In the genomic region with DNA sequence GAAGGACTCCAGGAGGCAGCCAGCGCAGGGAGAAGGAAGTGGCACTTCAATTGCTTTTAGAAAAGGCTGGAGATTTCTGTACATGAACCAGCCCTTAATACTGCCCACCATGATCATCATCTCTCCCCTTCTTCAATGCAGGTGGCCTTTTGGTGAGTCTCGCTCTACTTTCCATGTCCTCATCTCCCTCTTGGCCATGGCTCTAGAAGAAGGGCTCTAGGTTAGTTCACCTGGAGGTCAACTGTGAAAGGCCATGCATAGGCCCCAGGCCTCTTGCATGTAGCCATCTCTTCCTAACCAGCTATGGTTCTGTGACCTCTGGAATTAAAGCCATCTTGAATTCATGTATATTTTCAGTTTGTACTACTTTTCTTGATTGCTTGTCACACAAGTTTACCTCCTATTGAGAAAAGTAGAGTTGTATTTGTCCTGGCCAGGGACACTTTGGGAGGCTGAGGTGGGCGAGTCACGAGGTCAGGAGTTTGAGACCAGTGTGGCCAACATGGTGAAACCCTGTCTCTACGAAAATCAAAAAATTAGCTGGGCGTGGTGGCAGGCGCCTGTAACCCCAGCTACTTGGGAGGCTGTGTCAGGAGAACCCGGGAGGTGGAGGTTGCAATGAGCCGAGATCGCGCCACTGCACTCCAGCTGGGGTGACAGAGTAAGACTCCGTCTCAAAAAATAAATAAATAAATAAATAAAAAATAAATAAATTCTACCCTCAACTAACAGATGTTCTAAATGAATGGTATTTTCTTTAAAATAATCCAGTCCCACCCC, we compare ENCODE assay signal across 16 cellular contexts. TPM values are rescaled to one million over a fixed set of nuclear protein-coding genes. Genes with fewer than 3 reads are reported as not detected.
A peak's percentile ranks its signal among the peaks of the same experiment; 100 is the strongest.
DNase-seq lines count a peak whose midpoint lies in the region; ATAC-seq and TF ChIP-seq lines count a peak whose summit lies in the region.
"Had no signal": no experiment of that assay in that cellular context is flagged by ENCODE, and none has a peak within 500 bp of the region (broad histone marks: within the 10 kb centered on the region; RNA-seq: fewer than 3 reads in every experiment).

No MANE protein-coding gene starts in this region.

- no peak for TF ChIP-seq POLR2A in esophagus muscularis mucosa (IDR thresholded peaks at IDR 0.05; ENCODE audit: low read depth)

- peak overlapping the region; percentile 47 for H3K27ac Mint-ChIP-seq in T-helper 1 cell treated with Interleukin-12 subunit alpha and Interleukin-12 subunit beta and Interleukin-4 antibody, amounts not matched to agents 30 μg/mL and 1 μg/mL, for 36 hours

- peaks cover 74% of the 10 kb centered on the region for H4K20me1 ChIP-seq in smooth muscle cell (ENCODE audit: low read depth)

- no peak for DNase-seq in T-helper 1 cell
- peak; percentile 42 for DNase-seq in esophagus muscularis mucosa (ENCODE audit: extremely low spot score)
- DNase-seq in smooth muscle cell (lab: John Stamatoyannopoulos, UW; ENCODE audit: unreplicated experiment): no peak
- DNase-seq in GM10266 (ENCODE audit: extremely low spot score): no peak
- no peak for DNase-seq in activated CD8-positive, alpha-beta memory T cell treated with anti-CD3 and anti-CD28 coated beads for 24 hours
- DNase-seq: activated CD8-positive, alpha-beta memory T cell treated with anti-CD3 and anti-CD28 coated beads, Interleukin-2, amount 10 ng/mL, durations not matched to agents 7 days and 5 days; CD4-positive, CD25-positive, alpha-beta regulatory T cell; MM.1S; NCI-H2029 treated with DMSO at 0.1 percent for 48 hours; NCI-H526 treated with DMSO at 0.1 percent for 48 hours; stimulated activated CD4-positive, alpha-beta T cell treated with anti-CD3 and anti-CD28 coated beads, Interleukin-4, amount 100 ng/mL, for 24 hours had no signal

- H3K9me3 ChIP-seq in HEK293 (ENCODE audit: control insufficient read depth, insufficient read depth, low read depth, low read length): no peaks in the 10 kb centered on the region
- no peaks in the 10 kb centered on the region for H3K9me3 ChIP-seq in esophagus muscularis mucosa
- no peaks in the 10 kb centered on the region for H3K9me3 ChIP-seq in smooth muscle cell (replicated peaks; ENCODE audit: low read depth)

- TF ChIP-seq CTCF in HEK293 (tag by site-specific recombination; IDR thresholded peaks at IDR 0.05) (no peak), esophagus muscularis mucosa (IDR thresholded peaks at IDR 0.05) (no peak), smooth muscle cell (IDR thresholded peaks at IDR 0.05; ENCODE audit: borderline replicate concordance, insufficient read depth, poor library complexity, severe bottlenecking) (no peak), GM10266 (IDR thresholded peaks at IDR 0.05; ENCODE audit: control insufficient read depth, insufficient read depth, low read depth, missing control alignments) (no peak)

- H3K4me1 Mint-ChIP-seq in T-helper 1 cell treated with Interleukin-12 subunit alpha and Interleukin-12 subunit beta and Interleukin-4 antibody, amounts not matched to agents 30 μg/mL and 1 μg/mL, for 36 hours (ENCODE audit: low read depth): peaks cover 61% of the 10 kb centered on the region

- H3K36me3 Mint-ChIP-seq in T-helper 1 cell treated with Interleukin-12 subunit alpha and Interleukin-12 subunit beta and Interleukin-4 antibody, amounts not matched to agents 30 μg/mL and 1 μg/mL, for 36 hours (ENCODE audit: low read depth): peaks cover 11% of the 10 kb centered on the region
- H3K36me3 Mint-ChIP-seq: CD4-positive, CD25-positive, alpha-beta regulatory T cell had no signal

- peaks cover 19% of the 10 kb centered on the region for H3K79me2 ChIP-seq in smooth muscle cell (ENCODE audit: low read depth)

- no peak overlapping the region for H3K9ac ChIP-seq in smooth muscle cell (ENCODE audit: low read depth)

- peaks cover 12% of the 10 kb centered on the region for H3F3A ChIP-seq in smooth muscle cell (ENCODE audit: low read depth)

- H3K27me3 Mint-ChIP-seq in T-helper 1 cell treated with Interleukin-12 subunit alpha and Interleukin-12 subunit beta and Interleukin-4 antibody, amounts not matched to agents 30 μg/mL and 1 μg/mL, for 36 hours (ENCODE audit: low read depth): peaks cover 4% of the 10 kb centered on the region

- no peak overlapping the region for H2AFZ ChIP-seq in smooth muscle cell (ENCODE audit: low read depth)

- no peaks in the 10 kb centered on the region for H3K9me3 Mint-ChIP-seq in T-helper 1 cell treated with Interleukin-12 subunit alpha and Interleukin-12 subunit beta and Interleukin-4 antibody, amounts not matched to agents 30 μg/mL and 1 μg/mL, for 36 hours

- no peak for TF ChIP-seq EP300 in esophagus muscularis mucosa (IDR thresholded peaks at IDR 0.05)

- ATAC-seq in GM19035 (IDR thresholded peaks at IDR 0.05; ENCODE audit: unreplicated experiment): no peak
- ATAC-seq: activated CD8-positive, alpha-beta memory T cell treated with anti-CD3 and anti-CD28 coated beads, Interleukin-2, amount 10 ng/mL, durations not matched to agents 7 days and 5 days; SK-N-SH treated with all-trans-retinoic acid at 6 μM for 48 hours had no signal

- POLR2A ChIA-PET in HEK293 (lab: Yijun Ruan, JAX): interaction anchor here (5.3 kb wide), 1 partner anchor 13 kb away, joined by 75 read pairs; no protein-coding TSS in a partner anchor

- 95% methylated on average over 12 of the region's 12 CpGs for WGBS in esophagus muscularis mucosa
- WGBS in smooth muscle cell (ENCODE audit: low lambda C conversion rate): 93% methylated on average over 12 of the region's 12 CpGs

- H3K27me3 ChIP-seq in esophagus muscularis mucosa (no peaks in the 10 kb centered on the region), smooth muscle cell (ENCODE audit: low read depth) (no peaks in the 10 kb centered on the region)

- no peak overlapping the region for H3K27ac ChIP-seq in HEK293 (ENCODE audit: extremely low read depth, low read depth, low read length)
- peak overlapping the region; percentile 87 to 98 (median 90) for H3K27ac ChIP-seq in esophagus muscularis mucosa (replicated peaks in 1 of 4)
- peak overlapping the region; percentile 75 for H3K27ac ChIP-seq in smooth muscle cell (ENCODE audit: low read depth)
- H3K27ac ChIP-seq: 22Rv1 had no signal

- H3K36me3 ChIP-seq in HEK293 (ENCODE audit: control insufficient read depth in 2 of 2, insufficient read depth in 1 of 2, low read length in 2 of 2): peaks cover 0 to under 1% of the 10 kb centered on the region in 2 experiments; a peak in 1 of 3 replicates
- peaks cover 0 to under 1% (median 0%) of the 10 kb centered on the region in 4 donors for H3K36me3 ChIP-seq in esophagus muscularis mucosa
- H3K36me3 ChIP-seq in smooth muscle cell (ENCODE audit: low read depth): no peaks in the 10 kb centered on the region

- CTCF ChIA-PET in HEK293 (lab: Yijun Ruan, JAX): interaction anchor here (0.7 to 5.1 kb wide), 6 partner anchors 10 to 247 kb away, joined by 3 to 70 read pairs (median 13); partner anchors contain the start of gene MXI1

- H3K4me3 Mint-ChIP-seq in T-helper 1 cell treated with Interleukin-12 subunit alpha and Interleukin-12 subunit beta and Interleukin-4 antibody, amounts not matched to agents 30 μg/mL and 1 μg/mL, for 36 hours: peak overlapping the region; percentile 43

- H3K4me1 ChIP-seq in HEK293 (ENCODE audit: control insufficient read depth, insufficient read depth, low read length): peaks cover 7% of the 10 kb centered on the region
- H3K4me1 ChIP-seq in esophagus muscularis mucosa: peaks cover 40 to 62% (median 49%) of the 10 kb centered on the region in 4 donors
- H3K4me1 ChIP-seq in smooth muscle cell (ENCODE audit: low read depth): no peaks in the 10 kb centered on the region

- H3K4me2 ChIP-seq in smooth muscle cell: no peak overlapping the region

- H3K4me3 ChIP-seq in HEK293 (ENCODE audit: low read depth, low read length): no peak overlapping the region
- no peak overlapping the region for H3K4me3 ChIP-seq in esophagus muscularis mucosa
- H3K4me3 ChIP-seq in smooth muscle cell: no peak overlapping the region

- intact Hi-C loops in esophagus muscularis mucosa (cut with DNase I): no loop called here

TF ChIP-seq in HEK293, 187 proteins besides CTCF, POLR2A, EP300 and RAD21:
- TF ChIP-seq ZNF558 (tag by site-specific recombination; IDR thresholded peaks at IDR 0.05) (no peak), ZNF248 (tag by site-specific recombination; IDR thresholded peaks at IDR 0.05) (no peak), ZNF701 (tag by site-specific recombination; IDR thresholded peaks at IDR 0.05) (no peak)
- TF ChIP-seq, protein P1, sequence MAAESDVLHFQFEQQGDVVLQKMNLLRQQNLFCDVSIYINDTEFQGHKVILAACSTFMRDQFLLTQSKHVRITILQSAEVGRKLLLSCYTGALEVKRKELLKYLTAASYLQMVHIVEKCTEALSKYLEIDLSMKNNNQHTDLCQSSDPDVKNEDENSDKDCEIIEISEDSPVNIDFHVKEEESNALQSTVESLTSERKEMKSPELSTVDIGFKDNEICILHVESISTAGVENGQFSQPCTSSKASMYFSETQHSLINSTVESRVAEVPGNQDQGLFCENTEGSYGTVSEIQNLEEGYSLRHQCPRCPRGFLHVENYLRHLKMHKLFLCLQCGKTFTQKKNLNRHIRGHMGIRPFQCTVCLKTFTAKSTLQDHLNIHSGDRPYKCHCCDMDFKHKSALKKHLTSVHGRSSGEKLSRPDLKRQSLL (tag by site-specific recombination; IDR thresholded peaks at IDR 0.05): peak; percentile 74; the same call in 1 of the 2 replicates

RNA-seq across cellular contexts. Expression of gene MXI1, which starts 15.7 kb away (rescaled TPM):
- total RNA-seq in esophagus muscularis mucosa (100 to 1,000 TPM; 198 to 292 (median 226) TPM), smooth muscle cell (42.6 and 52.3 TPM in 2 replicates)
- polyA plus RNA-seq in smooth muscle cell: 35.9 and 47.9 TPM in 2 replicates
